1 cellular context compared by ENCODE assay signal in genomic region chr19:42252365-42253244, GRCh38.
TF ChIP-seq lines count a peak whose summit lies in the region.

No MANE protein-coding gene starts in this region.

TF ChIP-seq in K562, 482 proteins besides CTCF, POLR2A, EP300 and RAD21 (continues in another document):
- TF ChIP-seq ZNF592 (IDR thresholded peaks at IDR 0.05) (0 out of 2 replicates have a peak, but pooled peaks have one; percentile 49), ZNF445 (CRISPR knock-in tag; IDR thresholded peaks at IDR 0.05; ENCODE audit: low read depth) (no peak), CTBP1 (IDR thresholded peaks at IDR 0.05; ENCODE audit: borderline replicate concordance) (0 out of 2 replicates have a peak, but pooled peaks have one; percentile 27), USF1 (CRISPR knock-in tag; IDR thresholded peaks at IDR 0.05) (peak; percentile 35), ZBTB40 (IDR thresholded peaks at IDR 0.05) (0 out of 2 replicates have a peak, but pooled peaks have one; percentile 22), ZBTB40 (CRISPR knock-in tag; IDR thresholded peaks at IDR 0.05) (no peak), ZNF280B (CRISPR knock-in tag; IDR thresholded peaks at IDR 0.05) (no peak), ATF7 (IDR thresholded peaks at IDR 0.05) (peak; percentile 89), ZHX1 (conservative IDR thresholded peaks at IDR 0.05; ENCODE audit: low read length) (no peak), ZNF143 (CRISPR knock-in tag; IDR thresholded peaks at IDR 0.05) (0 out of 2 replicates have a peak, but pooled peaks have one; percentile 29), ETS1 (conservative IDR thresholded peaks at IDR 0.05; ENCODE audit: control insufficient read depth, low read depth, low read length) (no peak), ZNF165 (CRISPR knock-in tag; IDR thresholded peaks at IDR 0.05; ENCODE audit: borderline replicate concordance) (no peak), MITF (IDR thresholded peaks at IDR 0.05) (no peak), FOXJ3 (CRISPR knock-in tag; IDR thresholded peaks at IDR 0.05) (no peak), HEY1 (CRISPR knock-in tag; IDR thresholded peaks at IDR 0.05; ENCODE audit: borderline replicate concordance) (no peak), MYNN (IDR thresholded peaks at IDR 0.05) (no peak), MYNN (CRISPR knock-in tag; IDR thresholded peaks at IDR 0.05) (no peak), DIDO1 (tag; IDR thresholded peaks at IDR 0.05; ENCODE audit: low read depth) (no peak), JUNB (CRISPR knock-in tag; conservative IDR thresholded peaks at IDR 0.05) (no peak), NR0B1 (IDR thresholded peaks at IDR 0.05; ENCODE audit: partially characterized antibody) (no peak), VEZF1 (CRISPR knock-in tag; IDR thresholded peaks at IDR 0.05) (peak; percentile 79), ZNF263 (CRISPR knock-in tag; IDR thresholded peaks at IDR 0.05; ENCODE audit: borderline replicate concordance) (no peak), ZNF589 (CRISPR knock-in tag; IDR thresholded peaks at IDR 0.05; ENCODE audit: low read depth) (no peak), CEBPG (CRISPR knock-in tag; IDR thresholded peaks at IDR 0.05) (peak; percentile 39; the same call in 1 of the 2 replicates), CEBPG (tag; conservative IDR thresholded peaks at IDR 0.05 in 1 of 2, IDR thresholded peaks at IDR 0.05 in 1 of 2) (no peak), NCOA2 (IDR thresholded peaks at IDR 0.05; ENCODE audit: partially characterized antibody in 2 of 2) (no peak), MEF2A (IDR thresholded peaks at IDR 0.05; ENCODE audit: control insufficient read depth, low read depth, low read length) (peak; percentile 94), SUPT5H (IDR thresholded peaks at IDR 0.05) (peak; percentile 22; the same call in 1 of the 2 replicates), SMAD2 (IDR thresholded peaks at IDR 0.05; ENCODE audit: low read depth, low read length) (no peak), ZNF354B (CRISPR knock-in tag; IDR thresholded peaks at IDR 0.05) (no peak), RFX1 (IDR thresholded peaks at IDR 0.05) (peak; percentile 51; the same call in 1 of the 2 replicates)
